Comparison of ENCODE assay signal across 21 cellular contexts in genomic region chr18:49985246-49985645, GRCh38.
DNase-seq lines count a peak whose midpoint lies in the region; ATAC-seq and TF ChIP-seq lines count a peak whose summit lies in the region.
"Had no signal": no experiment of that assay in that cellular context is flagged by ENCODE, and none has a peak within 500 bp of the region (broad histone marks: within the 10 kb centered on the region; RNA-seq: fewer than 3 reads in every experiment).

No MANE protein-coding gene starts in this region.

- H3K27me3 ChIP-seq in WERI-Rb-1 (ENCODE audit: insufficient read depth, low read depth, severe bottlenecking), result no peaks in the 10 kb centered on the region
- H3K27me3 ChIP-seq: BE2C, BLaER1 had no signal

- H3K4me3 ChIP-seq in WERI-Rb-1 (ENCODE audit: low read depth, low read length), result no peak overlapping the region
- H3K4me3 ChIP-seq: BLaER1 had no signal

- no peak overlapping the region for H3K27ac ChIP-seq in WERI-Rb-1
- H3K27ac ChIP-seq: BLaER1 had no signal

- in situ Hi-C loops in G401 (cut with HindIII; ENCODE audit: low sequenced_read_pairs), result no loop called here

- no peak for ATAC-seq in GM21786 (IDR thresholded peaks at IDR 0.05; ENCODE audit: unreplicated experiment)

- H3K36me3 ChIP-seq in WERI-Rb-1, result no peaks in the 10 kb centered on the region
- H3K36me3 ChIP-seq: BE2C, BLaER1 had no signal

- DNase-seq in NCI-H2171 treated with DMSO at 0.1 percent for 48 hours (lab: John Stamatoyannopoulos, UW) (peak; percentile 33), NCI-H2171 (lab: John Stamatoyannopoulos, UW) (no peak), G401 (ENCODE audit: low spot score) (peak; percentile 84), WERI-Rb-1 (peak; percentile 39), cerebellum (ENCODE audit: low spot score) (peak; percentile 54), NOMO-1 (lab: John Stamatoyannopoulos, UW; ENCODE audit: unreplicated experiment in 2 of 2) (no peak), putamen (ENCODE audit: low spot score) (no peak)
- DNase-seq: 8988T; ACHN; BE2C; CD4-positive, alpha-beta memory T cell; CD4-positive, CD25-positive, alpha-beta regulatory T cell; CD8-positive, alpha-beta memory T cell; COR-L47; DMS153; DMS53; DND-41; EL; GF-D8 had no signal

- no peaks in the 10 kb centered on the region for H3K9me3 ChIP-seq in WERI-Rb-1 (ENCODE audit: severe bottlenecking)
- H3K9me3 ChIP-seq: BE2C, BLaER1 had no signal

- no peak for TF ChIP-seq CTCF in WERI-Rb-1 (IDR thresholded peaks at IDR 0.05; ENCODE audit: low read depth, low read length)

Comparison
In these comparisons a context has a peak if more than half of its experiments do, and no peak if none do; other contexts are left out.
1. DNase-seq: peak in NCI-H2171 treated with DMSO at 0.1 percent for 48 hours (single experiment), G401 (single experiment), WERI-Rb-1 (single experiment) and cerebellum (single experiment); none in NCI-H2171 (single experiment), NOMO-1 (0 of 2) and putamen (single experiment).